In the genomic region with DNA sequence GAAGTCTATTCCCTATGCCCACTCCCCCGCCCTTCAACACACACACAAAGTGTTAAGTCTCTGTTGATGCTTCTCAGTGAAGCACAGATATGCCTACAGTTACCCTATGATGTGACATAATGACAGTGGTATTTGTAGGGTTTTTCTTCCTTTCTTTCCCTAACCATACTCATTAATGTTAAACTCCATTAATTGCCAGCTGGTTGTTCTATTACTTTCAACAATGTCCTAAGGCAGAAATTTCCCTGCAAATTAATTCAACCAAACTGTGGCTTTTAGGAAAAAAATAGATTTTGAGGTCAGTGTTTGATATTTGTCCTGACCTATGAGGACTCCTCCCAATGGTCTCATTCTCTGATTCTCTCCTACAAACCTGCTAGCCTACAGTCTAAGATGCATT, we compare ENCODE assay signal across 20 cellular contexts. TPM values are rescaled to one million over a fixed set of nuclear protein-coding genes. Genes with fewer than 3 reads are reported as not detected.
DNase-seq lines count a peak whose midpoint lies in the region; TF ChIP-seq lines count a peak whose summit lies in the region.
"Had no signal": no experiment of that assay in that cellular context is flagged by ENCODE, and none has a peak within 500 bp of the region (broad histone marks: within the 10 kb centered on the region; RNA-seq: fewer than 3 reads in every experiment).

No MANE protein-coding gene starts in this region.

- peaks cover 3% of the 10 kb centered on the region for H3K4me1 ChIP-seq in mesenchymal stem cell (ENCODE audit: control insufficient read depth, insufficient read depth, low read depth, low read length)
- H3K4me1 ChIP-seq: A549 had no signal

- peaks cover 1% of the 10 kb centered on the region for H3K36me3 Mint-ChIP-seq in progenitor cell of endocrine pancreas (ENCODE audit: insufficient read depth)
- H3K36me3 Mint-ChIP-seq: CD14-positive monocyte; CD8-positive, alpha-beta memory T cell had no signal

- no peaks in the 10 kb centered on the region for H3K36me3 ChIP-seq in kidney epithelial cell (ENCODE audit: control insufficient read depth, insufficient read depth, low read length)
- no peaks in the 10 kb centered on the region for H3K36me3 ChIP-seq in mesenchymal stem cell (ENCODE audit: control insufficient read depth in 1 of 2, insufficient read depth in 2 of 2, low read depth in 1 of 2, low read length in 2 of 2)
- H3K36me3 ChIP-seq: BE2C; BLaER1 treated with 17β-estradiol and CSF1 and Interleukin-3, amounts not matched to agents 10 nM and 100 nM had no signal

- no peak overlapping the region for H3K14ac ChIP-seq in mesenchymal stem cell (ENCODE audit: low read length in 2 of 2)

- H4K8ac ChIP-seq in mesenchymal stem cell (ENCODE audit: low read length), result no peak overlapping the region

- H3K79me1 ChIP-seq in mesenchymal stem cell (replicated peaks; ENCODE audit: low read length, poor library complexity, severe bottlenecking), result no peaks in the 10 kb centered on the region

- H4K91ac ChIP-seq in mesenchymal stem cell (ENCODE audit: low read length), result no peak overlapping the region

- no peaks in the 10 kb centered on the region for H3K27me3 Mint-ChIP-seq in progenitor cell of endocrine pancreas

- TF ChIP-seq CTCF in kidney epithelial cell (IDR thresholded peaks at IDR 0.05; ENCODE audit: insufficient read depth, low read length, poor library complexity, severe bottlenecking) (no peak), progenitor cell of endocrine pancreas (IDR thresholded peaks at IDR 0.05; ENCODE audit: unreplicated experiment) (no peak)

- DNase-seq in astrocyte of the hippocampus (ENCODE audit: low read depth, low spot score) (peak; percentile 38), kidney epithelial cell (ENCODE audit: low read depth) (peak; percentile 45), mesenchymal stem cell (no peak), renal cortical epithelial cell (ENCODE audit: low read depth) (peak; percentile 95), progenitor cell of endocrine pancreas (ENCODE audit: low spot score, unreplicated experiment) (no peak), epidermal melanocyte (ENCODE audit: insufficient read length, low spot score) (no peak)
- no peak for DNase-seq in activated CD4-positive, alpha-beta T cell treated with anti-CD3 and anti-CD28 coated beads, Interleukin-2, amount 50 U/mL, for 4 hours
- DNase-seq: 8988T; BE2C; CD4-positive, alpha-beta T cell; CD8-positive, alpha-beta memory T cell; DMS79; GF-D8; H9 had no signal

- H2BK15ac ChIP-seq in mesenchymal stem cell (ENCODE audit: low read depth, poor library complexity, severe bottlenecking), result no peak overlapping the region

- H3K4me3 Mint-ChIP-seq in progenitor cell of endocrine pancreas (ENCODE audit: low read depth), result no peak overlapping the region
- H3K4me3 Mint-ChIP-seq: CD14-positive monocyte; CD4-positive, alpha-beta T cell; CD8-positive, alpha-beta memory T cell; GM23338; H9 had no signal

- H3K23ac ChIP-seq in mesenchymal stem cell (ENCODE audit: low read length in 2 of 2), result no peak overlapping the region

- no peak overlapping the region for H2BK12ac ChIP-seq in mesenchymal stem cell (ENCODE audit: low read length in 2 of 2)

- no peak overlapping the region for H3K9ac ChIP-seq in mesenchymal stem cell (ENCODE audit: low read length)
- H3K9ac ChIP-seq: BLaER1 treated with 17β-estradiol and CSF1 and Interleukin-3, amounts not matched to agents 10 nM and 100 nM had no signal

- no peak overlapping the region for H3K4me2 ChIP-seq in mesenchymal stem cell (ENCODE audit: low read length, poor library complexity, severe bottlenecking)
- H3K4me2 ChIP-seq: A549; BLaER1 treated with 17β-estradiol and CSF1 and Interleukin-3, amounts not matched to agents 10 nM and 100 nM; GM23338 had no signal

- H3K4me1 Mint-ChIP-seq in progenitor cell of endocrine pancreas (ENCODE audit: low read depth), result no peaks in the 10 kb centered on the region
- H3K4me1 Mint-ChIP-seq: CD8-positive, alpha-beta memory T cell had no signal

- no peaks in the 10 kb centered on the region for H3K9me3 Mint-ChIP-seq in progenitor cell of endocrine pancreas (ENCODE audit: low read depth)
- H3K9me3 Mint-ChIP-seq: CD4-positive, alpha-beta T cell; CD8-positive, alpha-beta memory T cell; GM23338 had no signal

- no CpG with 5 or more reads among the region's 1 CpG for WGBS in mesenchymal stem cell

- H3K18ac ChIP-seq in mesenchymal stem cell (ENCODE audit: low read depth in 1 of 2, low read length in 2 of 2), result no peak overlapping the region

- no peak overlapping the region for H3K27ac Mint-ChIP-seq in progenitor cell of endocrine pancreas
- H3K27ac Mint-ChIP-seq: CD14-positive monocyte; CD4-positive, alpha-beta T cell; CD8-positive, alpha-beta memory T cell; GM23338 had no signal

- H3K4ac ChIP-seq in mesenchymal stem cell (ENCODE audit: low read depth in 1 of 2, low read length in 2 of 2), result no peak overlapping the region

- H2AFZ ChIP-seq in mesenchymal stem cell (ENCODE audit: low read depth, low read length), result no peak overlapping the region
- H2AFZ ChIP-seq: GM23338 had no signal

- H2BK120ac ChIP-seq in mesenchymal stem cell (ENCODE audit: low read depth, low read length), result no peak overlapping the region

- no peak overlapping the region for H2AK5ac ChIP-seq in mesenchymal stem cell (ENCODE audit: low read length, severe bottlenecking)

- peaks cover 7% of the 10 kb centered on the region for H3K9me3 ChIP-seq in mesenchymal stem cell (ENCODE audit: control insufficient read depth, low read length)
- H3K9me3 ChIP-seq: A549, BE2C had no signal

- H3K4me3 ChIP-seq in kidney epithelial cell (ENCODE audit: low read depth, low read length), result no peak overlapping the region
- H3K4me3 ChIP-seq in mesenchymal stem cell (ENCODE audit: insufficient read depth in 1 of 2, low read depth in 1 of 2, low read length in 2 of 2), result no peak overlapping the region
- H3K4me3 ChIP-seq: A549; BLaER1 treated with 17β-estradiol and CSF1 and Interleukin-3, amounts not matched to agents 10 nM and 100 nM; GM23338 had no signal

- H2BK5ac ChIP-seq in mesenchymal stem cell (ENCODE audit: low read depth, low read length, poor library complexity, severe bottlenecking), result no peak overlapping the region

- no peaks in the 10 kb centered on the region for H3K27me3 ChIP-seq in kidney epithelial cell (ENCODE audit: control insufficient read depth, insufficient read depth, low read length)
- no peaks in the 10 kb centered on the region for H3K27me3 ChIP-seq in mesenchymal stem cell (ENCODE audit: control insufficient read depth in 1 of 2, insufficient read depth in 1 of 2, low read length in 2 of 2)
- H3K27me3 ChIP-seq: BE2C; BLaER1 treated with 17β-estradiol and CSF1 and Interleukin-3, amounts not matched to agents 10 nM and 100 nM had no signal

- peak overlapping the region; percentile 58 for H3K27ac ChIP-seq in mesenchymal stem cell (ENCODE audit: low read length, poor library complexity, severe bottlenecking)
- H3K27ac ChIP-seq: A549 had no signal

RNA-seq across cellular contexts. Expression of gene SLCO6A1, which starts 38.2 kb away (rescaled TPM):
- total RNA-seq in kidney epithelial cell, result not detected in 2 replicates
- polyA plus RNA-seq in mesenchymal stem cell (2013, experiment 1 of 2), result not detected
- polyA plus RNA-seq in mesenchymal stem cell (2013, experiment 2 of 2), result not detected
- 0.10 TPM in 1 of 2 replicates, not detected in the other for total RNA-seq in renal cortical epithelial cell
- 2.0 and 4.9 TPM in 2 replicates for total RNA-seq in progenitor cell of endocrine pancreas
- total RNA-seq: CD4-positive, alpha-beta T cell; CD8-positive, alpha-beta memory T cell; G401; H4 had no signal
- polyA plus RNA-seq: A549; CD14-positive monocyte; CD8-positive, alpha-beta memory T cell had no signal

Comparison
In these comparisons a context has a peak if more than half of its experiments do, and no peak if none do; other contexts are left out.
1. DNase-seq: peak in astrocyte of the hippocampus (single experiment), kidney epithelial cell (single experiment) and renal cortical epithelial cell (single experiment); none in mesenchymal stem cell (single experiment), progenitor cell of endocrine pancreas (single experiment), activated CD4-positive, alpha-beta T cell treated with anti-CD3 and anti-CD28 coated beads, Interleukin-2, amount 50 U/mL, for 4 hours (0 of 2) and epidermal melanocyte (single experiment).